19 cellular contexts compared by ENCODE assay signal in the genomic region with DNA sequence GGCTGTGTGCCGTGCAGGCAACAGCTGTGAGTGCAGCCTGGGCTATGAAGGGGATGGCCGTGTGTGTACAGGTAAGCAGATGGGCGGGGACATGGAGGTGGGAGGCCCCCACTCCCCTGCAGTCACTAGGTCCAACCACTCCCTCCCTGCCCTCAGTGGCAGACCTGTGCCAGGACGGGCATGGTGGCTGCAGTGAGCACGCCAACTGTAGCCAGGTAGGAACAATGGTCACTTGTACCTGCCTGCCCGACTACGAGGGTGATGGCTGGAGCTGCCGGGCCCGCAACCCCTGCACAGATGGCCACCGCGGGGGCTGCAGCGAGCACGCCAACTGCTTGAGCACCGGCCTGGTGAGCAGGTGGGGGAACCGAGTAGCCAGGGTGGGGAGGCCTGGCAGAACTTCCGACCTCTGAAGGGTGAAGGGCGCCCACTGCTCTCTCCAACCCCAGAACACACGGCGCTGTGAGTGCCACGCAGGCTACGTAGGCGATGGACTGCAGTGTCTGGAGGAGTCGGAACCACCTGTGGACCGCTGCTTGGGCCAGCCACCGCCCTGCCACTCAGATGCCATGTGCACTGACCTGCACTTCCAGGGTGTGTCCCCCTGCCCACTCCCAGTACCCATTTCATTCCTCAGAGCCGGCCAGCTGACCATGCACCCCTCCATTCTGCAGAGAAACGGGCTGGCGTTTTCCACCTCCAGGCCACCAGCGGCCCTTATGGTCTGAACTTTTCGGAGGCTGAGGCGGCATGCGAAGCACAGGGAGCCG. TPM values are rescaled to one million over a fixed set of nuclear protein-coding genes. Genes with fewer than 3 reads are reported as not detected.
DNase-seq lines count a peak whose midpoint lies in the region; ATAC-seq and TF ChIP-seq lines count a peak whose summit lies in the region.
"Had no signal": no experiment of that assay in that cellular context is flagged by ENCODE, and none has a peak within 500 bp of the region (broad histone marks: within the 10 kb centered on the region; RNA-seq: fewer than 3 reads in every experiment).

No MANE protein-coding gene starts in this region.

- H3K27ac Mint-ChIP-seq in type B pancreatic cell, result no peak overlapping the region
- H3K27ac Mint-ChIP-seq: CD4-positive, alpha-beta T cell; IgD-negative memory B cell had no signal

- TF ChIP-seq CTCF in type B pancreatic cell (conservative IDR thresholded peaks at IDR 0.05), result no peak

- ATAC-seq in left ventricle myocardium superior, result no peak
- ATAC-seq: A549 had no signal

- in situ Hi-C loops in G401 (cut with HindIII; ENCODE audit: low sequenced_read_pairs), result no loop called here

- H3K27me3 Mint-ChIP-seq in type B pancreatic cell, result no peaks in the 10 kb centered on the region
- H3K27me3 Mint-ChIP-seq: CD4-positive, alpha-beta T cell; IgD-negative memory B cell had no signal

- H3K9me3 Mint-ChIP-seq in type B pancreatic cell, result no peaks in the 10 kb centered on the region
- H3K9me3 Mint-ChIP-seq: CD4-positive, alpha-beta T cell; IgD-negative memory B cell had no signal

- peaks cover 10% of the 10 kb centered on the region for H3K36me3 Mint-ChIP-seq in type B pancreatic cell

- peaks cover 4% of the 10 kb centered on the region for H3K4me1 Mint-ChIP-seq in type B pancreatic cell (ENCODE audit: unreplicated experiment)
- H3K4me1 Mint-ChIP-seq: IgD-negative memory B cell had no signal

- intact Hi-C loops in left ventricle myocardium superior (cut with micrococcal nuclease), result no loop called here
- intact Hi-C loops in posterior vena cava (cut with DNase I), result no loop called here

- H3K4me3 Mint-ChIP-seq in type B pancreatic cell, result no peak overlapping the region
- H3K4me3 Mint-ChIP-seq: CD4-positive, alpha-beta T cell; IgD-negative memory B cell had no signal

- DNase-seq in G401 (ENCODE audit: low spot score), result peak; percentile 61
- peak; percentile 61 for DNase-seq in cerebellum (ENCODE audit: low spot score)
- peak; percentile 29 for DNase-seq in left ventricle myocardium superior
- peak; percentile 79 for DNase-seq in posterior vena cava (ENCODE audit: low spot score)
- no peak for DNase-seq in type B pancreatic cell (ENCODE audit: extremely low spot score, unreplicated experiment)
- no peak for DNase-seq in NCI-H128 (lab: John Stamatoyannopoulos, UW; ENCODE audit: unreplicated experiment)
- no peak for DNase-seq in GDM1 (lab: John Stamatoyannopoulos, UW)
- DNase-seq: CD4-positive, alpha-beta T cell; DND-41; GOT3; NCI-H1436 treated with DMSO at 0.1 percent for 48 hours; NCI-H2081 treated with DMSO at 0.1 percent for 48 hours; NCI-H2227 treated with DMSO at 0.1 percent for 48 hours; NCI-H524 treated with DMSO at 0.1 percent for 48 hours; OCI-M1; RPMI8226 had no signal

RNA-seq across cellular contexts. Expression of a gene that starts 11.6 kb away (rescaled TPM):
- 36.9 and 53.2 TPM in 2 replicates for total RNA-seq in G401 (2014; rRNA removed; shearing (Covaris generic))
- 39.0 TPM for total RNA-seq in cerebellum
- 68.3 TPM for total RNA-seq in left ventricle myocardium superior
- total RNA-seq in posterior vena cava, result 10 to 100 TPM; 42.7 to 48.6 TPM
- 105 and 231 TPM in 2 replicates for total RNA-seq in type B pancreatic cell (ENCODE audit: low replicate concordance)

RNA-seq across cellular contexts. Expression of a gene that starts 14.3 kb away (rescaled TPM):
- 4.2 and 48.9 TPM in 2 replicates for total RNA-seq in G401 (2014; rRNA removed; shearing (Covaris generic))
- total RNA-seq in cerebellum (4.5 TPM), left ventricle myocardium superior (58.7 TPM), posterior vena cava (10 to 100 TPM; 13.8 to 22.8 TPM), type B pancreatic cell (ENCODE audit: low replicate concordance) (19.0 and 22.8 TPM in 2 replicates)

RNA-seq across cellular contexts. Expression of a gene that starts 26.9 kb away (rescaled TPM):
- total RNA-seq in G401 (2014; rRNA removed; shearing (Covaris generic)), result not detected in 2 replicates
- total RNA-seq in cerebellum (19.8 TPM), left ventricle myocardium superior (69.7 TPM), posterior vena cava (100 to 1,000 TPM; 303 to 498 TPM), type B pancreatic cell (ENCODE audit: low replicate concordance) (0.12 TPM in 1 of 2 replicates, not detected in the other)
- total RNA-seq: SK-MEL-5 had no signal

Comparison
In these comparisons a context has a peak if more than half of its experiments do, and no peak if none do; other contexts are left out.
1. DNase-seq: peak in G401 (single experiment), cerebellum (single experiment), left ventricle myocardium superior (single experiment) and posterior vena cava (single experiment); none in type B pancreatic cell (single experiment), NCI-H128 (single experiment) and GDM1 (single experiment).
2. RNA of a gene that starts 26.9 kb away (total RNA-seq): 303 to 498 TPM in posterior vena cava, 69.7 TPM in left ventricle myocardium superior (single experiment) and 19.8 TPM in cerebellum (single experiment); 0.12 TPM in type B pancreatic cell and not detected in G401; every median in the first group is over 10 times any median in the second.